ENCODE assay signal across 10 cellular contexts in the genomic region with DNA sequence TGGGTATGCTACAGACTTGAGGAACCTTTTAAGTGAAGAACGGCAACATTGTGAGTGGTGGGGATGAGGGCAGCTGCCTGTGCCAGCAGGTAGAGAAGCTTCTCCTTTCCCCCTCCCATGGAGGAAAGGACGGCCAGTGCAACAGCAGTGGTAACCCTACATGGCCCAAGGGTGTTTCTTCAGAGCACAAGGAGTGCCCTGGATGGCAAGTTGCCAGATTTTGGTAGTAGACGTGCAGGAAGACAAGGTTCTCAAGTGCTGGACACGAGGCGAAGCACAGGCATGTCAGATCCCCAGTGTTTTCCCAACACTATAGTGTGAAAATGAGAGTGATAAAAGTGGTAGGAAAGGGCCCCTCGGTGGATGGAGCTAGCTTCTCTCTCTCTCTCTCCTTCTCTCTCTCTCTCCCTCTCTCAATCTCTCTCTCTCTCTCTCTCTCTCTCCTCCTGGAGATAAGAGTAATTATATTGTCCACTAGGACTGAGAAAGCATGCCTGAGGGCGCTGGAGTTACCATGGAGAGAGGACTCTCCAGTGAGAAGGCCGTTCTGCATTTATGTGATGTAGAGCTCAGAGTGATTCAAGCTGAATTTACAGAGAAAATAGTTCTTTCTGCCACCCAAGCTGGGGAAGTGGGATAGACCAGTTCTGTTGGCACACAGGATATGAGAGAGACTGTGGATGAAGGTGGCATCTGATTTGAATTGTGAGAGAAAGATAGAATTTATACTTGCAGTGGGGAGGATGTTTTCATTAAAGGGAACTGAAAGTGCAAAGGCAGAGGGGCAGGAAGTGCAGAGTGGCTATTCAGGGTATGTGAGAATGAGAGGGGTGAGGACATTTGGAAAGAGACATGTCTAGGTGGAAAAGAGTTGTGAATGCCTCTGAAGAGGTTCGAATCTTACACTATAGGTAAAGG. TPM values are rescaled to one million over a fixed set of nuclear protein-coding genes. Genes with fewer than 3 reads are reported as not detected.
DNase-seq lines count a peak whose midpoint lies in the region; ATAC-seq and TF ChIP-seq lines count a peak whose summit lies in the region.
"Had no signal": no experiment of that assay in that cellular context is flagged by ENCODE, and none has a peak within 500 bp of the region (broad histone marks: within the 10 kb centered on the region; RNA-seq: fewer than 3 reads in every experiment).

No MANE protein-coding gene starts in this region.

- H3K9me3 ChIP-seq in cardiac muscle cell (ENCODE audit: low read depth), result no peaks in the 10 kb centered on the region
- H3K9me3 ChIP-seq: SJSA1 had no signal

- in situ Hi-C loops in G401 (cut with HindIII; ENCODE audit: low sequenced_read_pairs), result no loop called here

- H3K27me3 ChIP-seq in cardiac muscle cell, result no peaks in the 10 kb centered on the region

- no peak for ATAC-seq in left ventricle myocardium superior
- ATAC-seq in HG03097 (IDR thresholded peaks at IDR 0.05; ENCODE audit: low FRiP score, unreplicated experiment), result peak; percentile 97

- H3K36me3 ChIP-seq in cardiac muscle cell, result no peaks in the 10 kb centered on the region
- H3K36me3 ChIP-seq: SJSA1 had no signal

- H3K4me3 ChIP-seq in cardiac muscle cell, result no peak overlapping the region
- H3K4me3 ChIP-seq: SJSA1 had no signal

- intact Hi-C loops in left ventricle myocardium superior (cut with micrococcal nuclease), result no loop called here

- peaks cover 13% of the 10 kb centered on the region for H3K4me1 ChIP-seq in cardiac muscle cell (ENCODE audit: low read depth)
- H3K4me1 ChIP-seq: SJSA1 had no signal

- DNase-seq in cardiac muscle cell (ENCODE audit: low read depth in 1 of 2, low spot score in 1 of 2), result peak; percentile 3 to 54
- DNase-seq in left ventricle myocardium superior, result no peak
- DNase-seq in SKM-1 treated with dmso at 0.1 percent for 144 hours (lab: John Stamatoyannopoulos, UW; ENCODE audit: unreplicated experiment), result peak; percentile 38
- no peak for DNase-seq in NCI-H2196 (lab: John Stamatoyannopoulos, UW; ENCODE audit: unreplicated experiment)
- DNase-seq in G401 (ENCODE audit: low spot score), result no peak
- no peak for DNase-seq in globus pallidus (ENCODE audit: low spot score)
- DNase-seq in LoVo (ENCODE audit: low spot score), result no peak

- no peak for TF ChIP-seq CTCF in cardiac muscle cell (IDR thresholded peaks at IDR 0.05; ENCODE audit: low read depth, low read length)

- H3K27ac ChIP-seq in cardiac muscle cell, result no peak overlapping the region
- H3K27ac ChIP-seq: SJSA1 had no signal

RNA-seq across cellular contexts. Expression of a gene that starts 25.6 kb away (rescaled TPM):
- total RNA-seq in cardiac muscle cell (51.2 and 54.1 TPM in 2 replicates), left ventricle myocardium superior (0.25 TPM)
- 46.8 and 48.7 TPM in 2 replicates for polyA plus RNA-seq in cardiac muscle cell
- not detected in 2 replicates for total RNA-seq in G401 (2014; rRNA removed; shearing (Covaris generic))
- total RNA-seq: CD4-positive, alpha-beta T cell had no signal

Comparison
In these comparisons a context has a peak if more than half of its experiments do, and no peak if none do; other contexts are left out.
1. DNase-seq: peak in cardiac muscle cell (2 of 2) and SKM-1 treated with dmso at 0.1 percent for 144 hours (single experiment); none in left ventricle myocardium superior (single experiment), NCI-H2196 (single experiment), G401 (single experiment), globus pallidus (single experiment) and LoVo (single experiment).
2. RNA of a gene that starts 25.6 kb away (total RNA-seq): 51.2 to 54.1 TPM in cardiac muscle cell; 0.25 TPM in left ventricle myocardium superior (single experiment) and not detected in G401; every median in the first group is over 10 times any median in the second.